In the genomic region with DNA sequence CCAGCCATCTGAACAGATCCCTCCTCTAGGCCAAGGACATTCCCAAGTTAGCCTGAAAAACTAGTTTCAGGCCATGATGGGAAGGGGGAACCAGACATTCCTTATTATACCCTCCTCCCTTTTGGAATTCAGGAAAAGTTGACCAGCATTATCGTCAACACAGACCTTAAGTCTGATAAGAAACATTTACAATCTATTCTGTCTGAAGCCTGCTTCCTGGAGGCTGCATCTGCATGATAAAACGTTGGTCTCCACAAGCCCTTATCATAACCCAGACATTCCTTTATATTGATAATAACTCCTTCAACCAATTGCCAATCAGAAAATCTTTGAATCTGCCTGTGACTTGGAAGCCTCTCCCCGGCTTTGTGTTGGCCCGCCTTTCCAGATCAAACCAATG, we compare ENCODE assay signal across 2 cellular contexts.
TF ChIP-seq lines count a peak whose summit lies in the region.

No MANE protein-coding gene starts in this region.

TF ChIP-seq in GM23338, 12 proteins besides CTCF, POLR2A, EP300 and RAD21 (continued from another document):
- no peak for TF ChIP-seq ZNF114 (CRISPR knock-in tag; IDR thresholded peaks at IDR 0.05)
- TF ChIP-seq CREB1 (CRISPR knock-in tag; IDR thresholded peaks at IDR 0.05; ENCODE audit: low read depth) = no peak

TF ChIP-seq in K562, 482 proteins besides CTCF, POLR2A, EP300 and RAD21 (continued from another document and continues in another):
- TF ChIP-seq SAFB2 (IDR thresholded peaks at IDR 0.05; ENCODE audit: borderline replicate concordance, low read depth, low read length, severe bottlenecking) (no peak), ZFP36 (IDR thresholded peaks at IDR 0.05; ENCODE audit: low read depth, low read length, partially characterized antibody) (no peak), ILF3 (IDR thresholded peaks at IDR 0.05; ENCODE audit: borderline replicate concordance) (no peak), RBM17 (IDR thresholded peaks at IDR 0.05; ENCODE audit: borderline replicate concordance, low read depth, low read length) (no peak), ZNF277 (CRISPR knock-in tag; IDR thresholded peaks at IDR 0.05; ENCODE audit: borderline replicate concordance) (no peak), FOSL1 (tag; conservative IDR thresholded peaks at IDR 0.05) (peak; percentile 66), RBM39 (optimal IDR thresholded peaks at IDR 0.05; ENCODE audit: low read depth, low read length) (no peak), TBP (optimal IDR thresholded peaks at IDR 0.05; ENCODE audit: low read depth, low read length) (no peak), ASH1L (IDR thresholded peaks at IDR 0.05; ENCODE audit: borderline replicate concordance, low read depth, partially characterized antibody) (no peak), GABPB2 (CRISPR knock-in tag; conservative IDR thresholded peaks at IDR 0.05) (no peak), ARID3B (CRISPR knock-in tag; IDR thresholded peaks at IDR 0.05; ENCODE audit: borderline replicate concordance) (no peak), CAMTA2 (CRISPR knock-in tag; conservative IDR thresholded peaks at IDR 0.05) (no peak), TAF15 (IDR thresholded peaks at IDR 0.05; ENCODE audit: low read depth, low read length) (no peak), DEAF1 (CRISPR knock-in tag; IDR thresholded peaks at IDR 0.05) (no peak), KLF13 (tag; IDR thresholded peaks at IDR 0.05; ENCODE audit: borderline replicate concordance, low read depth) (no peak), THRAP3 (IDR thresholded peaks at IDR 0.05; ENCODE audit: borderline replicate concordance) (no peak), NFIC (IDR thresholded peaks at IDR 0.05) (peak; percentile 71), MCM5 (IDR thresholded peaks at IDR 0.05; ENCODE audit: low read depth) (no peak), TOE1 (IDR thresholded peaks at IDR 0.05; ENCODE audit: borderline replicate concordance) (no peak), TOE1 (CRISPR knock-in tag; IDR thresholded peaks at IDR 0.05; ENCODE audit: borderline replicate concordance, low read depth) (no peak), ZZZ3 (IDR thresholded peaks at IDR 0.05) (no peak), CHD2 (IDR thresholded peaks at IDR 0.05; ENCODE audit: low read depth, low read length) (no peak), SIN3A (IDR thresholded peaks at IDR 0.05; ENCODE audit: borderline replicate concordance in 2 of 2, control insufficient read depth in 1 of 2, low read depth in 2 of 2, low read length in 2 of 2) (no peak), NR2F6 (CRISPR knock-in tag; IDR thresholded peaks at IDR 0.05) (no peak)
- TF ChIP-seq, protein P1, sequence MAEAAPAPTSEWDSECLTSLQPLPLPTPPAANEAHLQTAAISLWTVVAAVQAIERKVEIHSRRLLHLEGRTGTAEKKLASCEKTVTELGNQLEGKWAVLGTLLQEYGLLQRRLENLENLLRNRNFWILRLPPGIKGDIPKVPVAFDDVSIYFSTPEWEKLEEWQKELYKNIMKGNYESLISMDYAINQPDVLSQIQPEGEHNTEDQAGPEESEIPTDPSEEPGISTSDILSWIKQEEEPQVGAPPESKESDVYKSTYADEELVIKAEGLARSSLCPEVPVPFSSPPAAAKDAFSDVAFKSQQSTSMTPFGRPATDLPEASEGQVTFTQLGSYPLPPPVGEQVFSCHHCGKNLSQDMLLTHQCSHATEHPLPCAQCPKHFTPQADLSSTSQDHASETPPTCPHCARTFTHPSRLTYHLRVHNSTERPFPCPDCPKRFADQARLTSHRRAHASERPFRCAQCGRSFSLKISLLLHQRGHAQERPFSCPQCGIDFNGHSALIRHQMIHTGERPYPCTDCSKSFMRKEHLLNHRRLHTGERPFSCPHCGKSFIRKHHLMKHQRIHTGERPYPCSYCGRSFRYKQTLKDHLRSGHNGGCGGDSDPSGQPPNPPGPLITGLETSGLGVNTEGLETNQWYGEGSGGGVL (CRISPR knock-in tag; IDR thresholded peaks at IDR 0.05) = no peak
- TF ChIP-seq, protein P2, sequence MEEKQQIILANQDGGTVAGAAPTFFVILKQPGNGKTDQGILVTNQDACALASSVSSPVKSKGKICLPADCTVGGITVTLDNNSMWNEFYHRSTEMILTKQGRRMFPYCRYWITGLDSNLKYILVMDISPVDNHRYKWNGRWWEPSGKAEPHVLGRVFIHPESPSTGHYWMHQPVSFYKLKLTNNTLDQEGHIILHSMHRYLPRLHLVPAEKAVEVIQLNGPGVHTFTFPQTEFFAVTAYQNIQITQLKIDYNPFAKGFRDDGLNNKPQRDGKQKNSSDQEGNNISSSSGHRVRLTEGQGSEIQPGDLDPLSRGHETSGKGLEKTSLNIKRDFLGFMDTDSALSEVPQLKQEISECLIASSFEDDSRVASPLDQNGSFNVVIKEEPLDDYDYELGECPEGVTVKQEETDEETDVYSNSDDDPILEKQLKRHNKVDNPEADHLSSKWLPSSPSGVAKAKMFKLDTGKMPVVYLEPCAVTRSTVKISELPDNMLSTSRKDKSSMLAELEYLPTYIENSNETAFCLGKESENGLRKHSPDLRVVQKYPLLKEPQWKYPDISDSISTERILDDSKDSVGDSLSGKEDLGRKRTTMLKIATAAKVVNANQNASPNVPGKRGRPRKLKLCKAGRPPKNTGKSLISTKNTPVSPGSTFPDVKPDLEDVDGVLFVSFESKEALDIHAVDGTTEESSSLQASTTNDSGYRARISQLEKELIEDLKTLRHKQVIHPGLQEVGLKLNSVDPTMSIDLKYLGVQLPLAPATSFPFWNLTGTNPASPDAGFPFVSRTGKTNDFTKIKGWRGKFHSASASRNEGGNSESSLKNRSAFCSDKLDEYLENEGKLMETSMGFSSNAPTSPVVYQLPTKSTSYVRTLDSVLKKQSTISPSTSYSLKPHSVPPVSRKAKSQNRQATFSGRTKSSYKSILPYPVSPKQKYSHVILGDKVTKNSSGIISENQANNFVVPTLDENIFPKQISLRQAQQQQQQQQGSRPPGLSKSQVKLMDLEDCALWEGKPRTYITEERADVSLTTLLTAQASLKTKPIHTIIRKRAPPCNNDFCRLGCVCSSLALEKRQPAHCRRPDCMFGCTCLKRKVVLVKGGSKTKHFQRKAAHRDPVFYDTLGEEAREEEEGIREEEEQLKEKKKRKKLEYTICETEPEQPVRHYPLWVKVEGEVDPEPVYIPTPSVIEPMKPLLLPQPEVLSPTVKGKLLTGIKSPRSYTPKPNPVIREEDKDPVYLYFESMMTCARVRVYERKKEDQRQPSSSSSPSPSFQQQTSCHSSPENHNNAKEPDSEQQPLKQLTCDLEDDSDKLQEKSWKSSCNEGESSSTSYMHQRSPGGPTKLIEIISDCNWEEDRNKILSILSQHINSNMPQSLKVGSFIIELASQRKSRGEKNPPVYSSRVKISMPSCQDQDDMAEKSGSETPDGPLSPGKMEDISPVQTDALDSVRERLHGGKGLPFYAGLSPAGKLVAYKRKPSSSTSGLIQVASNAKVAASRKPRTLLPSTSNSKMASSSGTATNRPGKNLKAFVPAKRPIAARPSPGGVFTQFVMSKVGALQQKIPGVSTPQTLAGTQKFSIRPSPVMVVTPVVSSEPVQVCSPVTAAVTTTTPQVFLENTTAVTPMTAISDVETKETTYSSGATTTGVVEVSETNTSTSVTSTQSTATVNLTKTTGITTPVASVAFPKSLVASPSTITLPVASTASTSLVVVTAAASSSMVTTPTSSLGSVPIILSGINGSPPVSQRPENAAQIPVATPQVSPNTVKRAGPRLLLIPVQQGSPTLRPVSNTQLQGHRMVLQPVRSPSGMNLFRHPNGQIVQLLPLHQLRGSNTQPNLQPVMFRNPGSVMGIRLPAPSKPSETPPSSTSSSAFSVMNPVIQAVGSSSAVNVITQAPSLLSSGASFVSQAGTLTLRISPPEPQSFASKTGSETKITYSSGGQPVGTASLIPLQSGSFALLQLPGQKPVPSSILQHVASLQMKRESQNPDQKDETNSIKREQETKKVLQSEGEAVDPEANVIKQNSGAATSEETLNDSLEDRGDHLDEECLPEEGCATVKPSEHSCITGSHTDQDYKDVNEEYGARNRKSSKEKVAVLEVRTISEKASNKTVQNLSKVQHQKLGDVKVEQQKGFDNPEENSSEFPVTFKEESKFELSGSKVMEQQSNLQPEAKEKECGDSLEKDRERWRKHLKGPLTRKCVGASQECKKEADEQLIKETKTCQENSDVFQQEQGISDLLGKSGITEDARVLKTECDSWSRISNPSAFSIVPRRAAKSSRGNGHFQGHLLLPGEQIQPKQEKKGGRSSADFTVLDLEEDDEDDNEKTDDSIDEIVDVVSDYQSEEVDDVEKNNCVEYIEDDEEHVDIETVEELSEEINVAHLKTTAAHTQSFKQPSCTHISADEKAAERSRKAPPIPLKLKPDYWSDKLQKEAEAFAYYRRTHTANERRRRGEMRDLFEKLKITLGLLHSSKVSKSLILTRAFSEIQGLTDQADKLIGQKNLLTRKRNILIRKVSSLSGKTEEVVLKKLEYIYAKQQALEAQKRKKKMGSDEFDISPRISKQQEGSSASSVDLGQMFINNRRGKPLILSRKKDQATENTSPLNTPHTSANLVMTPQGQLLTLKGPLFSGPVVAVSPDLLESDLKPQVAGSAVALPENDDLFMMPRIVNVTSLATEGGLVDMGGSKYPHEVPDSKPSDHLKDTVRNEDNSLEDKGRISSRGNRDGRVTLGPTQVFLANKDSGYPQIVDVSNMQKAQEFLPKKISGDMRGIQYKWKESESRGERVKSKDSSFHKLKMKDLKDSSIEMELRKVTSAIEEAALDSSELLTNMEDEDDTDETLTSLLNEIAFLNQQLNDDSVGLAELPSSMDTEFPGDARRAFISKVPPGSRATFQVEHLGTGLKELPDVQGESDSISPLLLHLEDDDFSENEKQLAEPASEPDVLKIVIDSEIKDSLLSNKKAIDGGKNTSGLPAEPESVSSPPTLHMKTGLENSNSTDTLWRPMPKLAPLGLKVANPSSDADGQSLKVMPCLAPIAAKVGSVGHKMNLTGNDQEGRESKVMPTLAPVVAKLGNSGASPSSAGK (IDR thresholded peaks at IDR 0.05) = no peak
- TF ChIP-seq, protein P3, sequence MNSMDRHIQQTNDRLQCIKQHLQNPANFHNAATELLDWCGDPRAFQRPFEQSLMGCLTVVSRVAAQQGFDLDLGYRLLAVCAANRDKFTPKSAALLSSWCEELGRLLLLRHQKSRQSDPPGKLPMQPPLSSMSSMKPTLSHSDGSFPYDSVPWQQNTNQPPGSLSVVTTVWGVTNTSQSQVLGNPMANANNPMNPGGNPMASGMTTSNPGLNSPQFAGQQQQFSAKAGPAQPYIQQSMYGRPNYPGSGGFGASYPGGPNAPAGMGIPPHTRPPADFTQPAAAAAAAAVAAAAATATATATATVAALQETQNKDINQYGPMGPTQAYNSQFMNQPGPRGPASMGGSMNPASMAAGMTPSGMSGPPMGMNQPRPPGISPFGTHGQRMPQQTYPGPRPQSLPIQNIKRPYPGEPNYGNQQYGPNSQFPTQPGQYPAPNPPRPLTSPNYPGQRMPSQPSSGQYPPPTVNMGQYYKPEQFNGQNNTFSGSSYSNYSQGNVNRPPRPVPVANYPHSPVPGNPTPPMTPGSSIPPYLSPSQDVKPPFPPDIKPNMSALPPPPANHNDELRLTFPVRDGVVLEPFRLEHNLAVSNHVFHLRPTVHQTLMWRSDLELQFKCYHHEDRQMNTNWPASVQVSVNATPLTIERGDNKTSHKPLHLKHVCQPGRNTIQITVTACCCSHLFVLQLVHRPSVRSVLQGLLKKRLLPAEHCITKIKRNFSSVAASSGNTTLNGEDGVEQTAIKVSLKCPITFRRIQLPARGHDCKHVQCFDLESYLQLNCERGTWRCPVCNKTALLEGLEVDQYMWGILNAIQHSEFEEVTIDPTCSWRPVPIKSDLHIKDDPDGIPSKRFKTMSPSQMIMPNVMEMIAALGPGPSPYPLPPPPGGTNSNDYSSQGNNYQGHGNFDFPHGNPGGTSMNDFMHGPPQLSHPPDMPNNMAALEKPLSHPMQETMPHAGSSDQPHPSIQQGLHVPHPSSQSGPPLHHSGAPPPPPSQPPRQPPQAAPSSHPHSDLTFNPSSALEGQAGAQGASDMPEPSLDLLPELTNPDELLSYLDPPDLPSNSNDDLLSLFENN (IDR thresholded peaks at IDR 0.05; ENCODE audit: low read depth in 2 of 2, low read length in 2 of 2) = 0 out of 4 replicates have a peak, but pooled peaks of 1 of the 2 experiments have one; percentile 42
- TF ChIP-seq, protein P4, sequence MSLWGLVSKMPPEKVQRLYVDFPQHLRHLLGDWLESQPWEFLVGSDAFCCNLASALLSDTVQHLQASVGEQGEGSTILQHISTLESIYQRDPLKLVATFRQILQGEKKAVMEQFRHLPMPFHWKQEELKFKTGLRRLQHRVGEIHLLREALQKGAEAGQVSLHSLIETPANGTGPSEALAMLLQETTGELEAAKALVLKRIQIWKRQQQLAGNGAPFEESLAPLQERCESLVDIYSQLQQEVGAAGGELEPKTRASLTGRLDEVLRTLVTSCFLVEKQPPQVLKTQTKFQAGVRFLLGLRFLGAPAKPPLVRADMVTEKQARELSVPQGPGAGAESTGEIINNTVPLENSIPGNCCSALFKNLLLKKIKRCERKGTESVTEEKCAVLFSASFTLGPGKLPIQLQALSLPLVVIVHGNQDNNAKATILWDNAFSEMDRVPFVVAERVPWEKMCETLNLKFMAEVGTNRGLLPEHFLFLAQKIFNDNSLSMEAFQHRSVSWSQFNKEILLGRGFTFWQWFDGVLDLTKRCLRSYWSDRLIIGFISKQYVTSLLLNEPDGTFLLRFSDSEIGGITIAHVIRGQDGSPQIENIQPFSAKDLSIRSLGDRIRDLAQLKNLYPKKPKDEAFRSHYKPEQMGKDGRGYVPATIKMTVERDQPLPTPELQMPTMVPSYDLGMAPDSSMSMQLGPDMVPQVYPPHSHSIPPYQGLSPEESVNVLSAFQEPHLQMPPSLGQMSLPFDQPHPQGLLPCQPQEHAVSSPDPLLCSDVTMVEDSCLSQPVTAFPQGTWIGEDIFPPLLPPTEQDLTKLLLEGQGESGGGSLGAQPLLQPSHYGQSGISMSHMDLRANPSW (CRISPR knock-in tag; IDR thresholded peaks at IDR 0.05) = no peak
